Comparison of ENCODE assay signal across 28 cellular contexts in genomic region chr14:103533999-103534575, GRCh38. TPM values are rescaled to one million over a fixed set of nuclear protein-coding genes. Genes with fewer than 3 reads are reported as not detected.
DNase-seq lines count a peak whose midpoint lies in the region; ATAC-seq and TF ChIP-seq lines count a peak whose summit lies in the region.
"Had no signal": no experiment of that assay in that cellular context is flagged by ENCODE, and none has a peak within 500 bp of the region (broad histone marks: within the 10 kb centered on the region; RNA-seq: fewer than 3 reads in every experiment).

No MANE protein-coding gene starts in this region.

- H3K4me1 ChIP-seq in gastroesophageal sphincter (peaks cover 2 to 100% (median 64%) of the 10 kb centered on the region in 3 donors), rectal smooth muscle tissue (ENCODE audit: control insufficient read depth, insufficient read depth, low read length) (peaks cover 56% of the 10 kb centered on the region)

- CTCF ChIA-PET in WTC11 (lab: Charles Lee): interaction anchor here (1.9 to 21.0 kb wide), 2 partner anchors 8 to 15 kb away, joined by 6 to 455 read pairs; partner anchors contain the start of gene CKB

- no peak for TF ChIP-seq POLR2A in gastroesophageal sphincter (IDR thresholded peaks at IDR 0.05)

- DNase-seq in Right ventricle myocardium inferior (ENCODE audit: missing footprints) (peak; percentile 53), cardiac septum (ENCODE audit: low spot score) (no peak), MG63 (no peak), WTC11 (ENCODE audit: low spot score) (no peak), DMS153 (lab: John Stamatoyannopoulos, UW) (no peak)
- DNase-seq: activated B cell treated with CpG ODN at 0.5 μM for 24 hours; activated CD4-positive, alpha-beta T cell treated with anti-CD3 and anti-CD28 coated beads, Interleukin-2, amount 50 U/mL, for 4 hours; activated naive CD8-positive, alpha-beta T cell treated with anti-CD3 and anti-CD28 coated beads for 36 hours; CD4-positive, alpha-beta T cell; effector memory CD8-positive, alpha-beta T cell; HCEC 1CT; hippocampal formation; immature natural killer cell; natural killer cell; NCI-H2081 treated with DMSO at 0.1 percent for 48 hours; small intestine; stimulated activated CD4-positive, alpha-beta T cell treated with anti-CD3 and anti-CD28 coated beads, Interleukin-1b, Interleukin-23, amount 100 ng/mL, for 48 hours; T-helper 9 cell had no signal

- no peaks in the 10 kb centered on the region for H3K27me3 ChIP-seq in gastroesophageal sphincter
- H3K27me3 ChIP-seq in rectal smooth muscle tissue (ENCODE audit: control insufficient read depth, insufficient read depth, low read length): no peaks in the 10 kb centered on the region
- H3K27me3 ChIP-seq in MG63: no peaks in the 10 kb centered on the region
- H3K27me3 ChIP-seq: suprapubic skin had no signal

- POLR2A ChIA-PET in WTC11 (lab: Charles Lee): no interaction called here

- peaks cover 0 to 59% of the 10 kb centered on the region in 2 donors for H3K36me3 ChIP-seq in gastroesophageal sphincter
- H3K36me3 ChIP-seq in rectal smooth muscle tissue (ENCODE audit: control insufficient read depth, insufficient read depth, low read length): peaks cover 3% of the 10 kb centered on the region
- peaks cover 7% of the 10 kb centered on the region for H3K36me3 ChIP-seq in MG63

- no peaks in the 10 kb centered on the region; the same call in 1 of the 2 replicates for H3K27me3 Mint-ChIP-seq in WTC11 (ENCODE audit: low read depth)
- H3K27me3 Mint-ChIP-seq: activated B cell treated with CpG ODN at 0.5 μM for 24 hours; activated naive CD8-positive, alpha-beta T cell treated with anti-CD3 and anti-CD28 coated beads for 36 hours; CD4-positive, alpha-beta T cell; effector memory CD8-positive, alpha-beta T cell; IgD-negative memory B cell had no signal

- no peaks in the 10 kb centered on the region for H3K9me3 Mint-ChIP-seq in WTC11
- H3K9me3 Mint-ChIP-seq: activated B cell treated with CpG ODN at 0.5 μM for 24 hours; activated naive CD8-positive, alpha-beta T cell treated with anti-CD3 and anti-CD28 coated beads for 36 hours; activated T-helper 2 cell treated with anti-CD3 and anti-CD28 coated beads, Interferon-gamma antibody, Interleukin-2, Interleukin-4, amounts not matched to agents 10 μg/mL and 5 μg/mL and 100 μg/mL, durations not matched to agents 14 hours and 24 hours and 36 hours; CD4-positive, alpha-beta T cell; effector memory CD8-positive, alpha-beta T cell; IgD-negative memory B cell; immature natural killer cell; natural killer cell had no signal

- H3K9me3 ChIP-seq in gastroesophageal sphincter (no peaks in the 10 kb centered on the region), MG63 (no peaks in the 10 kb centered on the region)
- H3K9me3 ChIP-seq: suprapubic skin had no signal

- TF ChIP-seq EP300 in gastroesophageal sphincter (IDR thresholded peaks at IDR 0.05): no peak

- H3K27ac Mint-ChIP-seq in WTC11: no peak overlapping the region
- H3K27ac Mint-ChIP-seq: activated B cell treated with CpG ODN at 0.5 μM for 24 hours; activated naive CD8-positive, alpha-beta T cell treated with anti-CD3 and anti-CD28 coated beads for 36 hours; activated T-helper 2 cell treated with anti-CD3 and anti-CD28 coated beads, Interferon-gamma antibody, Interleukin-2, Interleukin-4, amounts not matched to agents 10 μg/mL and 5 μg/mL and 100 μg/mL, durations not matched to agents 14 hours and 24 hours and 36 hours; CD4-positive, alpha-beta T cell; effector memory CD8-positive, alpha-beta T cell; IgD-negative memory B cell; immature natural killer cell; natural killer cell had no signal

- intact Hi-C loops in Right ventricle myocardium inferior (cut with DNase I): no loop called here
- intact Hi-C loops in cardiac septum (cut with DNase I): no loop called here

- peak overlapping the region in 1 of 2 donors; percentile 45 for H3K4me3 ChIP-seq in gastroesophageal sphincter
- H3K4me3 ChIP-seq in rectal smooth muscle tissue (ENCODE audit: low read length): peak overlapping the region; percentile 39
- H3K4me3 ChIP-seq in MG63: no peak overlapping the region
- H3K4me3 ChIP-seq: suprapubic skin had no signal

- no peaks in the 10 kb centered on the region for H3K36me3 Mint-ChIP-seq in WTC11
- H3K36me3 Mint-ChIP-seq: IgD-negative memory B cell, immature natural killer cell, natural killer cell had no signal

- ATAC-seq in Right ventricle myocardium inferior: no peak
- no peak for ATAC-seq in gastroesophageal sphincter
- no peak for ATAC-seq in WTC11
- ATAC-seq in GM19395 (IDR thresholded peaks at IDR 0.05; ENCODE audit: unreplicated experiment): no peak
- ATAC-seq: effector memory CD8-positive, alpha-beta T cell; esophagus mucosa; left lobe of liver; natural killer cell had no signal

- WGBS in gastroesophageal sphincter (ENCODE audit: low coverage in 1 of 2), 2 donors: 80% methylated on average over 1 of the region's 25 CpGs; no CpG with 5 or more reads in 1 of the 2 donors

- TF ChIP-seq CTCF in gastroesophageal sphincter (IDR thresholded peaks at IDR 0.05) (no peak), WTC11 (IDR thresholded peaks at IDR 0.05) (no peak)

- no peak overlapping the region for H3K4me3 Mint-ChIP-seq in WTC11
- H3K4me3 Mint-ChIP-seq: activated B cell treated with CpG ODN at 0.5 μM for 24 hours; activated naive CD8-positive, alpha-beta T cell treated with anti-CD3 and anti-CD28 coated beads for 36 hours; effector memory CD8-positive, alpha-beta T cell; IgD-negative memory B cell; immature natural killer cell; natural killer cell had no signal

- peaks cover 11% of the 10 kb centered on the region for H3K4me1 Mint-ChIP-seq in WTC11

- H3K27ac ChIP-seq in gastroesophageal sphincter: peak overlapping the region; percentile 78 to 96 (median 94)
- peak overlapping the region; percentile 98 for H3K27ac ChIP-seq in rectal smooth muscle tissue (ENCODE audit: low read depth, low read length)
- H3K27ac ChIP-seq: 22Rv1, parathyroid adenoma, suprapubic skin had no signal

- H3K9ac ChIP-seq in rectal smooth muscle tissue (ENCODE audit: low read length): no peak overlapping the region
- H3K9ac ChIP-seq: parathyroid adenoma had no signal

TF ChIP-seq in WTC11, 78 proteins besides CTCF, POLR2A, EP300 and RAD21:
- TF ChIP-seq ESRRA (CRISPR knock-in tag; IDR thresholded peaks at IDR 0.05; ENCODE audit: borderline replicate concordance): no peak

RNA-seq across cellular contexts. Expression of gene TRMT61A, which starts 5.1 kb away (rescaled TPM):
- total RNA-seq in Right ventricle myocardium inferior: 5.6 TPM
- 5.2 TPM for total RNA-seq in cardiac septum
- 10 to 100 TPM; 22.5 to 45.2 (median 30.9) TPM for total RNA-seq in gastroesophageal sphincter
- 29.0 and 43.2 TPM in 2 replicates for total RNA-seq in MG63 (2014; rRNA removed; shearing (Covaris generic); ENCODE audit: low replicate concordance)
- 11.8 to 15.5 TPM (median 12.3 TPM) in 3 replicates for total RNA-seq in WTC11 (2021)

RNA-seq across cellular contexts. Expression of gene CKB, which starts 11.5 kb away (rescaled TPM):
- 577 TPM for total RNA-seq in Right ventricle myocardium inferior
- 327 TPM for total RNA-seq in cardiac septum
- total RNA-seq in gastroesophageal sphincter: 1,000 to 10,000 TPM in 2 of 4 donors, 100 to 1,000 TPM in 2; 453 to 1,624 (median 922) TPM
- 34.9 and 45.2 TPM in 2 replicates for total RNA-seq in MG63 (2014; rRNA removed; shearing (Covaris generic); ENCODE audit: low replicate concordance)
- 529 to 555 TPM (median 531 TPM) in 3 replicates for total RNA-seq in WTC11 (2021)

RNA-seq across cellular contexts. Expression of gene BAG5, which starts 28.4 kb away (rescaled TPM):
- total RNA-seq in Right ventricle myocardium inferior: 16.1 TPM
- total RNA-seq in cardiac septum: 20.1 TPM
- 10 to 100 TPM; 31.1 to 41.3 (median 38.5) TPM for total RNA-seq in gastroesophageal sphincter
- 5.4 and 8.2 TPM in 2 replicates for total RNA-seq in MG63 (2014; rRNA removed; shearing (Covaris generic); ENCODE audit: low replicate concordance)
- 23.9 to 29.2 TPM (median 24.8 TPM) in 3 replicates for total RNA-seq in WTC11 (2021)

RNA-seq across cellular contexts. Expression of gene COA8, which starts 28.7 kb away (rescaled TPM):
- total RNA-seq in Right ventricle myocardium inferior (49.3 TPM), cardiac septum (43.8 TPM), gastroesophageal sphincter (10 to 100 TPM; 25.8 to 41.4 (median 28.4) TPM), WTC11 (2021) (34.7 to 36.7 TPM (median 36.4 TPM) in 3 replicates)
- 18.4 and 38.9 TPM in 2 replicates for total RNA-seq in MG63 (2014; rRNA removed; shearing (Covaris generic); ENCODE audit: low replicate concordance)
